ENCODE assay signal across 7 cellular contexts in genomic region chr18:33578371-33579146, GRCh38. TPM values are rescaled to one million over a fixed set of nuclear protein-coding genes. Genes with fewer than 3 reads are reported as not detected.
DNase-seq lines count a peak whose midpoint lies in the region; ATAC-seq and TF ChIP-seq lines count a peak whose summit lies in the region.

No MANE protein-coding gene starts in this region.

- H3K4me3 ChIP-seq in right atrium auricular region (peak overlapping the region; percentile 65 to 70), rectal smooth muscle tissue (ENCODE audit: low read length) (peak overlapping the region; percentile 70)
- H3K4me3 ChIP-seq in CD4-positive, alpha-beta memory T cell (ENCODE audit: low read length in 2 of 2), result no peak overlapping the region

- H3K4me3 Mint-ChIP-seq in activated CD8-positive, alpha-beta T cell treated with anti-CD3 and anti-CD28 coated beads for 36 hours, result peak overlapping the region; percentile 19
- H3K4me3 Mint-ChIP-seq in CD4-positive, alpha-beta memory T cell, result peak overlapping the region in 1 of 8 donors; percentile 42

- no peak for TF ChIP-seq CTCF in activated CD8-positive, alpha-beta T cell treated with anti-CD3 and anti-CD28 coated beads for 36 hours (IDR thresholded peaks at IDR 0.05)
- TF ChIP-seq CTCF in right atrium auricular region (IDR thresholded peaks at IDR 0.05), result no peak

- no peak for DNase-seq in activated CD8-positive, alpha-beta T cell treated with anti-CD3 and anti-CD28 coated beads for 36 hours
- no peak for DNase-seq in right atrium auricular region (ENCODE audit: low spot score)
- no peak for DNase-seq in CD4-positive, alpha-beta memory T cell
- no peak for DNase-seq in pons (ENCODE audit: low spot score)

- H3K4me1 ChIP-seq in right atrium auricular region (peaks cover 0 to 6% of the 10 kb centered on the region in 2 donors), rectal smooth muscle tissue (ENCODE audit: control insufficient read depth, insufficient read depth, low read length) (peaks cover 11% of the 10 kb centered on the region)
- H3K4me1 ChIP-seq in CD4-positive, alpha-beta memory T cell (ENCODE audit: insufficient read depth, low read length), result no peaks in the 10 kb centered on the region

- peak; percentile 26 for ATAC-seq in HG02642 (IDR thresholded peaks at IDR 0.05; ENCODE audit: poor library complexity, unreplicated experiment)
- no peak for ATAC-seq in activated CD8-positive, alpha-beta T cell treated with anti-CD3 and anti-CD28 coated beads for 36 hours
- ATAC-seq in HG03280 (IDR thresholded peaks at IDR 0.05; ENCODE audit: unreplicated experiment), result no peak

- POLR2A ChIA-PET in activated CD8-positive, alpha-beta T cell treated with anti-CD3 and anti-CD28 coated beads for 36 hours (lab: Charles Lee), result no interaction called here
- POLR2A ChIA-PET in CD4-positive, alpha-beta memory T cell (lab: Charles Lee; ENCODE audit: partially characterized antibody), result no interaction called here

- H3K4me1 Mint-ChIP-seq in activated CD8-positive, alpha-beta T cell treated with anti-CD3 and anti-CD28 coated beads for 36 hours (ENCODE audit: low read depth), result peaks cover 4% of the 10 kb centered on the region
- peaks cover 3 to 6% (median 5%) of the 10 kb centered on the region in 4 donors for H3K4me1 Mint-ChIP-seq in CD4-positive, alpha-beta memory T cell

- H3K27me3 ChIP-seq in right atrium auricular region (no peaks in the 10 kb centered on the region), rectal smooth muscle tissue (ENCODE audit: control insufficient read depth, insufficient read depth, low read length) (no peaks in the 10 kb centered on the region)
- no peaks in the 10 kb centered on the region for H3K27me3 ChIP-seq in CD4-positive, alpha-beta memory T cell (ENCODE audit: insufficient read depth, low read length)

- H3K27ac ChIP-seq in right atrium auricular region (peak overlapping the region; percentile 84 to 91), rectal smooth muscle tissue (ENCODE audit: low read depth, low read length) (peak overlapping the region; percentile 49)
- H3K27ac ChIP-seq in CD4-positive, alpha-beta memory T cell (ENCODE audit: low read depth, low read length), result no peak overlapping the region

- CTCF ChIA-PET in activated CD8-positive, alpha-beta T cell treated with anti-CD3 and anti-CD28 coated beads for 36 hours (lab: Charles Lee), result no interaction called here
- CTCF ChIA-PET in CD4-positive, alpha-beta memory T cell (lab: Charles Lee; ENCODE audit: partially characterized antibody), result no interaction called here

- H3K9ac ChIP-seq in rectal smooth muscle tissue (ENCODE audit: low read length), result no peak overlapping the region

- no peak overlapping the region for H3K27ac Mint-ChIP-seq in activated CD8-positive, alpha-beta T cell treated with anti-CD3 and anti-CD28 coated beads for 36 hours
- H3K27ac Mint-ChIP-seq in CD4-positive, alpha-beta memory T cell, result no peak overlapping the region

- peaks cover 5% of the 10 kb centered on the region for H3K36me3 Mint-ChIP-seq in activated CD8-positive, alpha-beta T cell treated with anti-CD3 and anti-CD28 coated beads for 36 hours (ENCODE audit: low read depth)
- no peaks in the 10 kb centered on the region for H3K36me3 Mint-ChIP-seq in CD4-positive, alpha-beta memory T cell

- intact Hi-C loops in activated CD8-positive, alpha-beta T cell treated with anti-CD3 and anti-CD28 coated beads for 36 hours (cut with micrococcal nuclease), result no loop called here
- intact Hi-C loops in CD4-positive, alpha-beta memory T cell (cut with micrococcal nuclease), result loop anchor here (10.0 kb wide), 1 partner anchor 66 kb away; no protein-coding TSS in a partner anchor

- H3K36me3 ChIP-seq in right atrium auricular region, result no peaks in the 10 kb centered on the region
- H3K36me3 ChIP-seq in rectal smooth muscle tissue (ENCODE audit: control insufficient read depth, insufficient read depth, low read length), result no peaks in the 10 kb centered on the region
- H3K36me3 ChIP-seq in CD4-positive, alpha-beta memory T cell (ENCODE audit: insufficient read depth, low read length), result no peaks in the 10 kb centered on the region

- peaks cover 1% of the 10 kb centered on the region for H3K9me3 Mint-ChIP-seq in activated CD8-positive, alpha-beta T cell treated with anti-CD3 and anti-CD28 coated beads for 36 hours
- H3K9me3 Mint-ChIP-seq in CD4-positive, alpha-beta memory T cell, result peaks cover 0 to 14% (median 6%) of the 10 kb centered on the region in 8 donors

- peaks cover 21% of the 10 kb centered on the region for H3K27me3 Mint-ChIP-seq in activated CD8-positive, alpha-beta T cell treated with anti-CD3 and anti-CD28 coated beads for 36 hours
- peaks cover 5 to 6% of the 10 kb centered on the region in 2 donors for H3K27me3 Mint-ChIP-seq in CD4-positive, alpha-beta memory T cell

- no peaks in the 10 kb centered on the region for H3K9me3 ChIP-seq in right atrium auricular region
- H3K9me3 ChIP-seq in CD4-positive, alpha-beta memory T cell (ENCODE audit: control insufficient read depth in 1 of 2, low read length in 2 of 2), result no peaks in the 10 kb centered on the region

RNA-seq across cellular contexts. Expression of gene ASXL3, which starts 0.5 kb away (rescaled TPM):
- total RNA-seq in activated CD8-positive, alpha-beta T cell treated with anti-CD3 and anti-CD28 coated beads for 36 hours, result not detected
- total RNA-seq in right atrium auricular region, result 1 to 10 TPM; 2.6 to 4.8 TPM
- total RNA-seq in CD4-positive, alpha-beta memory T cell, result not detected
- polyA plus RNA-seq in CD4-positive, alpha-beta memory T cell, result not detected

Comparison
In these comparisons a context has a peak if more than half of its experiments do, and no peak if none do; other contexts are left out.
1. H3K4me3 ChIP-seq: peak in right atrium auricular region (2 of 2) and rectal smooth muscle tissue (single experiment); none in CD4-positive, alpha-beta memory T cell (0 of 2).